In the genomic region with DNA sequence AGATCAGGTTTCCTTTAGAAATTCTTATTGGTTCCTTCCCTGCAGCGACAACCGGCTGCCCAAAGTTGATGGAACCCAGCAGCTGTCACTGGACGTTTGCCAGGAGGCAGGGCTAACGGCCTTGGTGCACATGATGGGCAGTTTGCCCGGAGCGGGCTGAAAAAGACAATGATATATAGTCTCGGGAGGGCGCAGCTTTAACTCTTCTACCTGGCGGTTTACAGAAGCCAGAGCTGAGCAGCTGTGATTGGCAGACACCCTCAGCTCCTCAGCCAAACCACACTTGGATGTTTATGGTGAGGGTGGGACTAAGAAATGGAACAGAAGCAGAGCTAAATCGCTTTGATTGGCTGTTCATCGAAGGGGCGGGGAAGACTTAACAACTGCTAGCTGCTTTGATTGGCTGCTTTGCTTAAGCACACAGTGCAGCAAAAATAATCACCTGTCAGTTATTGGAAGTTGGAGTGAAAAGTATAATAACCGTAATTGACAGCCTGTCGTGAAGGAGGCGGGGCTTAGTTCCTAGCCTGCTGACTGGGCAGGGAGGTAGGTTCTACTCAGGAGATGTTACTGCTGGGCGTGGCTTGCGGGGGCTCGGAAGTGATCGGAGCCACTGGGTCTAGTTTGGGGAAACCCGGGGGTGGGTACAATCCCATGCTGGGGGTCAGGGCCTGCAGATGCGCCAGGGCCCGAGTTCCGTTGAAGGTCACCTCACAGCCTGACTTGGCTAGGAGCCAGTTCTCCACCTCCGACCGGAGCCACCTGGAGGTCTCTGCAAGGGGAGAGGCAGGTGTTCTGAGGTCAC, we compare ENCODE assay signal across 8 cellular contexts. TPM values are rescaled to one million over a fixed set of nuclear protein-coding genes. Genes with fewer than 3 reads are reported as not detected.
DNase-seq lines count a peak whose midpoint lies in the region; ATAC-seq and TF ChIP-seq lines count a peak whose summit lies in the region.

No MANE protein-coding gene starts in this region.

- H3K4me1 Mint-ChIP-seq in HFFc6 (ENCODE audit: low read depth), result peaks cover 44% of the 10 kb centered on the region

- in situ Hi-C loops in SK-MEL-5 (cut with HindIII; ENCODE audit: low pct_unique_long_range_greater_than_20kb, low sequenced_read_pairs), result no loop called here

- H3K4me3 ChIP-seq in GM06990 (replicated peaks; ENCODE audit: low read depth, low read length) (peak overlapping the region; percentile 73), osteoblast (ENCODE audit: insufficient read depth, low read length) (peak overlapping the region; percentile 64), testis (peak overlapping the region; percentile 22 to 47)

- peak; percentile 90 for DNase-seq in GM06990 (ENCODE audit: extremely low read depth, insufficient read length)
- DNase-seq in HFFc6, result peak; percentile 93
- DNase-seq in NAMALWA (ENCODE audit: low spot score), result peak; percentile 99
- peak; percentile 96 for DNase-seq in SK-MEL-5 (ENCODE audit: low read depth, low spot score)
- peak; percentile 88 to 93 for DNase-seq in activated naive CD4-positive, alpha-beta T cell treated with anti-CD3 and anti-CD28 coated beads, Interleukin-2, amount 50 U/mL, for 72 hours (ENCODE audit: low spot score in 2 of 2)
- DNase-seq in glomerular visceral epithelial cell (ENCODE audit: extremely low spot score), result peak; percentile 96
- DNase-seq in osteoblast (ENCODE audit: insufficient read length, low spot score, missing footprints), result peak; percentile 99
- DNase-seq in testis, result peak; percentile 95

- intact Hi-C loops in testis (cut with DNase I; ENCODE audit: low total_unique reads), result no loop called here

- TF ChIP-seq POLR2A in testis (IDR thresholded peaks at IDR 0.05), result no peak

- peaks cover 14% of the 10 kb centered on the region for H4K20me1 ChIP-seq in osteoblast (ENCODE audit: insufficient read depth, low read length)

- peaks cover 16% of the 10 kb centered on the region for H3K79me2 ChIP-seq in osteoblast (ENCODE audit: insufficient read depth, low read length)

- H3K36me3 ChIP-seq in GM06990 (ENCODE audit: control insufficient read depth, insufficient read depth, low read length) (no peaks in the 10 kb centered on the region), osteoblast (ENCODE audit: insufficient read depth, low read length) (peaks cover 27% of the 10 kb centered on the region), testis (ENCODE audit: low read depth, missing control alignments) (no peaks in the 10 kb centered on the region)

- H3K4me3 Mint-ChIP-seq in HFFc6, result peak overlapping the region; percentile 71

- ATAC-seq in activated naive CD4-positive, alpha-beta T cell treated with anti-CD3 and anti-CD28 coated beads, Interleukin-2, amount 50 U/mL, for 72 hours, result peak; percentile 72 to 75

- H2AFZ ChIP-seq in osteoblast (ENCODE audit: low read length), result peak overlapping the region; percentile 34

- peaks cover 2% of the 10 kb centered on the region for H3K27me3 Mint-ChIP-seq in HFFc6 (ENCODE audit: insufficient read depth)

- H3K9me3 Mint-ChIP-seq in HFFc6, result no peaks in the 10 kb centered on the region
- no peaks in the 10 kb centered on the region for H3K9me3 Mint-ChIP-seq in activated naive CD4-positive, alpha-beta T cell treated with anti-CD3 and anti-CD28 coated beads, Interleukin-2, amount 50 U/mL, for 72 hours

- H3K9me3 ChIP-seq in osteoblast (ENCODE audit: low read depth, low read length), result no peaks in the 10 kb centered on the region
- H3K9me3 ChIP-seq in testis, result no peaks in the 10 kb centered on the region

- H3K36me3 Mint-ChIP-seq in HFFc6 (ENCODE audit: low read depth), result peaks cover 29% of the 10 kb centered on the region
- H3K36me3 Mint-ChIP-seq in activated naive CD4-positive, alpha-beta T cell treated with anti-CD3 and anti-CD28 coated beads, Interleukin-2, amount 50 U/mL, for 72 hours, result peaks cover 0 to 41% of the 10 kb centered on the region in 2 donors

- TF ChIP-seq CTCF in GM06990 (IDR thresholded peaks at IDR 0.05; ENCODE audit: insufficient read depth, low read length, poor library complexity, severe bottlenecking), result no peak
- no peak for TF ChIP-seq CTCF in HFFc6 (IDR thresholded peaks at IDR 0.05)
- no peak for TF ChIP-seq CTCF in osteoblast (IDR thresholded peaks at IDR 0.05; ENCODE audit: extremely low read depth, low read depth, low read length)
- no peak for TF ChIP-seq CTCF in testis (IDR thresholded peaks at IDR 0.05)

- H3K27ac ChIP-seq in osteoblast (ENCODE audit: low read depth, low read length), result peak overlapping the region; percentile 15
- peak overlapping the region; percentile 84 to 90 for H3K27ac ChIP-seq in testis

- 6% methylated on average over 25 of the region's 25 CpGs for WGBS in testis, 2 donors

- peak overlapping the region; percentile 70 for H3K27ac Mint-ChIP-seq in HFFc6
- peak overlapping the region; percentile 92 to 100 for H3K27ac Mint-ChIP-seq in activated naive CD4-positive, alpha-beta T cell treated with anti-CD3 and anti-CD28 coated beads, Interleukin-2, amount 50 U/mL, for 72 hours

- peak overlapping the region; percentile 87 for H3K4me2 ChIP-seq in osteoblast (ENCODE audit: insufficient read depth, low read length)

- H3K27me3 ChIP-seq in GM06990 (replicated peaks; ENCODE audit: control insufficient read depth, insufficient read depth, low read length) (no peaks in the 10 kb centered on the region), osteoblast (ENCODE audit: insufficient read depth, low read length) (no peaks in the 10 kb centered on the region), testis (no peaks in the 10 kb centered on the region)

- peaks cover 24% of the 10 kb centered on the region for H3K4me1 ChIP-seq in osteoblast (ENCODE audit: insufficient read depth, low read length)
- peaks cover 10% of the 10 kb centered on the region for H3K4me1 ChIP-seq in testis

RNA-seq across cellular contexts. Expression of gene EMP3, which starts 7.5 kb away (rescaled TPM):
- 100 to 1,000 TPM; 471 to 574 (median 525) TPM for total RNA-seq in HFFc6 (2021; fragmentation: NEBNext Ultra II Directional; extraction: Animal tissue kit (Norgen Biotek cat#: 25700))
- total RNA-seq in SK-MEL-5 (2014; rRNA removed; shearing (Covaris generic)), result 184 and 193 TPM in 2 replicates
- polyA plus RNA-seq in SK-MEL-5 (2015; cell fraction: cytosol; rRNA removed), result 204 and 255 TPM in 2 replicates
- 51.4 and 117 TPM in 2 replicates for polyA plus RNA-seq in SK-MEL-5 (2015; cell fraction: nucleus; rRNA removed)
- total RNA-seq in activated naive CD4-positive, alpha-beta T cell treated with anti-CD3 and anti-CD28 coated beads, Interleukin-2, amount 50 U/mL, for 72 hours, result 100 to 1,000 TPM in 1 of 2 donors, 10 to 100 TPM in 1; 55.4 to 211 TPM
- 185 and 216 TPM in 2 replicates for total RNA-seq in osteoblast
- 10 to 100 TPM; 28.6 to 31.3 TPM for total RNA-seq in testis
- 88.3 TPM for polyA plus RNA-seq in testis (ENCODE audit: insufficient read depth, low read depth, low replicate concordance)

RNA-seq across cellular contexts. Expression of gene TMEM143, which starts 30.9 kb away (rescaled TPM):
- total RNA-seq in HFFc6 (2021; fragmentation: NEBNext Ultra II Directional; extraction: Animal tissue kit (Norgen Biotek cat#: 25700)), result 1 to 10 TPM; 5.9 to 9.7 (median 7.7) TPM
- 2.4 and 4.4 TPM in 2 replicates for total RNA-seq in SK-MEL-5 (2014; rRNA removed; shearing (Covaris generic))
- polyA plus RNA-seq in SK-MEL-5 (2015; cell fraction: cytosol; rRNA removed), result 5.3 and 8.7 TPM in 2 replicates
- 15.2 and 25.3 TPM in 2 replicates for polyA plus RNA-seq in SK-MEL-5 (2015; cell fraction: nucleus; rRNA removed)
- 10 to 100 TPM; 24.1 to 48.1 TPM for total RNA-seq in activated naive CD4-positive, alpha-beta T cell treated with anti-CD3 and anti-CD28 coated beads, Interleukin-2, amount 50 U/mL, for 72 hours
- 4.3 and 4.7 TPM in 2 replicates for total RNA-seq in osteoblast
- 10 to 100 TPM; 14.1 to 22.9 TPM for total RNA-seq in testis
- 5.0 TPM for polyA plus RNA-seq in testis (ENCODE audit: insufficient read depth, low read depth, low replicate concordance)

RNA-seq across cellular contexts. Expression of gene SYNGR4, which starts 31.3 kb away (rescaled TPM):
- not detected for total RNA-seq in HFFc6 (2021; fragmentation: NEBNext Ultra II Directional; extraction: Animal tissue kit (Norgen Biotek cat#: 25700))
- not detected in 2 replicates for total RNA-seq in SK-MEL-5 (2014; rRNA removed; shearing (Covaris generic))
- 0.70 TPM in 1 of 2 replicates, not detected in the other for polyA plus RNA-seq in SK-MEL-5 (2015; cell fraction: cytosol; rRNA removed)
- not detected in 2 replicates for polyA plus RNA-seq in SK-MEL-5 (2015; cell fraction: nucleus; rRNA removed)
- total RNA-seq in activated naive CD4-positive, alpha-beta T cell treated with anti-CD3 and anti-CD28 coated beads, Interleukin-2, amount 50 U/mL, for 72 hours, result under 1 TPM in 1 of 2 donors, not detected in 1; 0.41 TPM
- total RNA-seq in osteoblast (not detected in 2 replicates), testis (10 to 100 TPM; 21.8 to 26.1 TPM)
- polyA plus RNA-seq in testis (ENCODE audit: insufficient read depth, low read depth, low replicate concordance), result 112 TPM

RNA-seq across cellular contexts. Expression of gene KDELR1, which starts 58.5 kb away (rescaled TPM):
- 100 to 1,000 TPM; 354 to 455 (median 395) TPM for total RNA-seq in HFFc6 (2021; fragmentation: NEBNext Ultra II Directional; extraction: Animal tissue kit (Norgen Biotek cat#: 25700))
- total RNA-seq in SK-MEL-5 (2014; rRNA removed; shearing (Covaris generic)), result 82.2 and 97.9 TPM in 2 replicates
- polyA plus RNA-seq in SK-MEL-5 (2015; cell fraction: cytosol; rRNA removed), result 254 and 271 TPM in 2 replicates
- polyA plus RNA-seq in SK-MEL-5 (2015; cell fraction: nucleus; rRNA removed), result 61.3 and 78.6 TPM in 2 replicates
- 100 to 1,000 TPM in 1 of 2 donors, 10 to 100 TPM in 1; 91.1 to 108 TPM for total RNA-seq in activated naive CD4-positive, alpha-beta T cell treated with anti-CD3 and anti-CD28 coated beads, Interleukin-2, amount 50 U/mL, for 72 hours
- total RNA-seq in osteoblast (95.2 and 119 TPM in 2 replicates), testis (100 to 1,000 TPM; 149 to 155 TPM)
- polyA plus RNA-seq in testis (ENCODE audit: insufficient read depth, low read depth, low replicate concordance), result 187 TPM

Comparison
In these comparisons a context has a peak if more than half of its experiments do, and no peak if none do; other contexts are left out.
1. Peak in every context shown above with its lines: DNase-seq, ATAC-seq, H3K4me3 ChIP-seq and H3K27ac ChIP-seq.
2. RNA of gene SYNGR4, which starts 31.3 kb away (total RNA-seq): 21.8 to 26.1 TPM in testis; 0.41 TPM in activated naive CD4-positive, alpha-beta T cell treated with anti-CD3 and anti-CD28 coated beads, Interleukin-2, amount 50 U/mL, for 72 hours, not detected in HFFc6, not detected in SK-MEL-5 and not detected in osteoblast; every median in the first group is over 10 times any median in the second.